ENCODE assay signal across 11 cellular contexts in the genomic region with DNA sequence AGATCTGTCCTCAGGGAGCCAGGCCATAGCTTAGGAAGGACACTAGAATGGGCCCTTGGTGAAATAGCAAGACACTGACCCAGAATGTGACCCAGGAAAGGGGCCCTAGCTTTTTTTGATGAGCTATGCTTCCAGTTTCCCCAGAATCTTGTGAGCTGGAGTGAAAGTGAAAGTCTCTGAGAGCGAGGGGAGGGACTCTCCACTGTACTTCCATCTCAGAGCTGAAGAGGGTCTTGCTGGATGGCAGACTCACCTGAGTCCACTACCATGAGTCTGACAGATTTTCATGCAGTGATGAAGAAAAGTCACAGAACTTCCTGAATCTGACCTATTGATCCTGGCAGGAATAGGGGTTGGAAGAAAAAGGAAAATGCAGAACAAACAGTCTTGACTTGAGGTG. TPM values are rescaled to one million over a fixed set of nuclear protein-coding genes. Genes with fewer than 3 reads are reported as not detected.
DNase-seq lines count a peak whose midpoint lies in the region; ATAC-seq and TF ChIP-seq lines count a peak whose summit lies in the region.
"Had no signal": no experiment of that assay in that cellular context is flagged by ENCODE, and none has a peak within 500 bp of the region (broad histone marks: within the 10 kb centered on the region; RNA-seq: fewer than 3 reads in every experiment).

No MANE protein-coding gene starts in this region.

- H2AFZ ChIP-seq in mammary epithelial cell (ENCODE audit: low read depth, low read length): peak overlapping the region; percentile 10

- H3K27me3 Mint-ChIP-seq in effector memory CD8-positive, alpha-beta T cell: no peaks in the 10 kb centered on the region

- H3K36me3 Mint-ChIP-seq in effector memory CD8-positive, alpha-beta T cell (ENCODE audit: insufficient read depth): peaks cover 10% of the 10 kb centered on the region

- H3K9me3 Mint-ChIP-seq in effector memory CD8-positive, alpha-beta T cell: no peaks in the 10 kb centered on the region

- BruUV-seq in mammary epithelial cell (replicated peaks; lab: Mats Ljungman, UMichigan): no TSS peak

- dilution Hi-C loops in mammary epithelial cell (cut with HindIII; ENCODE audit: low sequenced_read_pairs): loop anchor here (25.0 kb wide), 1 partner anchor 175 kb away; no protein-coding TSS in a partner anchor

- no peaks in the 10 kb centered on the region for H4K20me1 ChIP-seq in mammary epithelial cell (ENCODE audit: insufficient read depth, low read length)

- H3K27ac ChIP-seq in mammary epithelial cell (ENCODE audit: insufficient read depth, low read depth, low read length): no peak overlapping the region
- no peak overlapping the region for H3K27ac ChIP-seq in breast epithelium
- peak overlapping the region in 3 of 4 donors; percentile 35 to 78 (median 57) for H3K27ac ChIP-seq in tibial nerve
- H3K27ac ChIP-seq: epithelial cell of prostate, VCaP had no signal

- no peaks in the 10 kb centered on the region for H3K79me2 ChIP-seq in mammary epithelial cell (ENCODE audit: insufficient read depth, low read length)

- TF ChIP-seq POLR2A in breast epithelium (IDR thresholded peaks at IDR 0.05) (no peak), tibial nerve (IDR thresholded peaks at IDR 0.05) (no peak)

- H3K27me3 ChIP-seq in mammary epithelial cell (ENCODE audit: insufficient read depth, low read length) (no peaks in the 10 kb centered on the region), breast epithelium (no peaks in the 10 kb centered on the region), tibial nerve (no peaks in the 10 kb centered on the region)

- TF ChIP-seq CTCF in mammary epithelial cell (conservative IDR thresholded peaks at IDR 0.05 in 1 of 2, IDR thresholded peaks at IDR 0.05 in 1 of 2; ENCODE audit: extremely low read depth in 1 of 2, insufficient read depth in 1 of 2, low read depth in 1 of 2, low read length in 2 of 2) (no peak), breast epithelium (IDR thresholded peaks at IDR 0.05) (no peak), tibial nerve (IDR thresholded peaks at IDR 0.05) (no peak)

- in situ Hi-C loops in mammary epithelial cell (cut with MboI; ENCODE audit: low sequenced_read_pairs in 2 of 2): no loop called here

- DNase-seq in mammary epithelial cell (no peak), breast epithelium (ENCODE audit: low spot score in 2 of 2) (no peak), Kasumi-1 (lab: John Stamatoyannopoulos, UW) (peak; percentile 16 to 45), tibial nerve (ENCODE audit: low spot score in 2 of 2) (no peak), NCI-H774 (lab: John Stamatoyannopoulos, UW) (no peak)
- peak in 1 of 3 experiments; percentile 43 for DNase-seq in effector memory CD8-positive, alpha-beta T cell
- DNase-seq in activated T-cell treated with anti-CD3 and anti-CD28 coated beads, Interleukin-2, amount 50 U/mL, for 1 hour: no peak

- intact Hi-C loops in mammary epithelial cell (cut with micrococcal nuclease) (no loop called here), breast epithelium (cut with DNase I; ENCODE audit: low total_unique reads) (no loop called here)

- H3K4me1 ChIP-seq in mammary epithelial cell (ENCODE audit: insufficient read depth, low read length) (peaks cover 23% of the 10 kb centered on the region), breast epithelium (no peaks in the 10 kb centered on the region), tibial nerve (peaks cover 0 to 16% (median 0%) of the 10 kb centered on the region in 4 donors)

- no peak overlapping the region for H3K4me2 ChIP-seq in mammary epithelial cell (ENCODE audit: insufficient read depth, low read depth, low read length)

- H3K36me3 ChIP-seq in mammary epithelial cell (ENCODE audit: insufficient read depth, low read length): no peaks in the 10 kb centered on the region
- H3K36me3 ChIP-seq in breast epithelium: no peaks in the 10 kb centered on the region
- no peaks in the 10 kb centered on the region for H3K36me3 ChIP-seq in tibial nerve

- H3K4me3 ChIP-seq in mammary epithelial cell (replicated peaks in 1 of 3; ENCODE audit: insufficient read depth in 1 of 3, low read depth in 2 of 3, low read length in 3 of 3) (no peak overlapping the region), breast epithelium (no peak overlapping the region), tibial nerve (no peak overlapping the region)

- H3K9me3 ChIP-seq in mammary epithelial cell (replicated peaks; ENCODE audit: insufficient read depth, low read length) (no peaks in the 10 kb centered on the region), breast epithelium (no peaks in the 10 kb centered on the region), tibial nerve (no peaks in the 10 kb centered on the region)

- H3K4me1 Mint-ChIP-seq in effector memory CD8-positive, alpha-beta T cell (ENCODE audit: low read depth in 2 of 2): peaks cover 41 to 57% of the 10 kb centered on the region in 2 donors

- no peak overlapping the region for H3K9ac ChIP-seq in mammary epithelial cell (ENCODE audit: insufficient read depth, low read length)

- H3K27ac Mint-ChIP-seq in effector memory CD8-positive, alpha-beta T cell: no peak overlapping the region

- ATAC-seq in effector memory CD8-positive, alpha-beta T cell (replicated peaks): peak; percentile 47
- ATAC-seq in GM19455 (IDR thresholded peaks at IDR 0.05; ENCODE audit: unreplicated experiment): no peak

- CTCF ChIA-PET in mammary epithelial cell (lab: Charles Lee; ENCODE audit: low non-redundant PET): no interaction called here

- WGBS in mammary epithelial cell (ENCODE audit: low coverage, missing lambda C conversion rate): 100% methylated on average over 1 of the region's 1 CpG
- 67 to 83% methylated on average over 1 of the region's 1 CpG for WGBS in tibial nerve, 2 donors

- H3K4me3 Mint-ChIP-seq in effector memory CD8-positive, alpha-beta T cell: no peak overlapping the region

- peak in 1 of 2 donors; percentile 13 for TF ChIP-seq EP300 in tibial nerve (IDR thresholded peaks at IDR 0.05)

RNA-seq across cellular contexts. Expression of a gene that starts 3.1 kb away (rescaled TPM):
- total RNA-seq in mammary epithelial cell: 10 to 100 TPM; 23.3 to 62.3 TPM
- 44.5 TPM for polyA plus RNA-seq in mammary epithelial cell
- 69.8 TPM for polyA minus RNA-seq in mammary epithelial cell
- total RNA-seq in breast epithelium: 10 to 100 TPM in 1 of 3 donors, 1 to 10 TPM in 2; 7.8 to 10.8 (median 9.5) TPM
- total RNA-seq in tibial nerve: 1 to 10 TPM; 4.3 to 9.6 (median 5.3) TPM
- polyA plus RNA-seq: BJ had no signal

Comparison
In these comparisons a context has a peak if more than half of its experiments do, and no peak if none do; other contexts are left out.
1. DNase-seq: peak in Kasumi-1 (2 of 2); none in mammary epithelial cell (single experiment), breast epithelium (0 of 2), tibial nerve (0 of 2), NCI-H774 (single experiment) and activated T-cell treated with anti-CD3 and anti-CD28 coated beads, Interleukin-2, amount 50 U/mL, for 1 hour (single experiment).
2. H3K27ac ChIP-seq: peak in tibial nerve (3 of 4); none in mammary epithelial cell (single experiment) and breast epithelium (0 of 2).